ENCODE assay signal across 1 cellular context in the genomic region with DNA sequence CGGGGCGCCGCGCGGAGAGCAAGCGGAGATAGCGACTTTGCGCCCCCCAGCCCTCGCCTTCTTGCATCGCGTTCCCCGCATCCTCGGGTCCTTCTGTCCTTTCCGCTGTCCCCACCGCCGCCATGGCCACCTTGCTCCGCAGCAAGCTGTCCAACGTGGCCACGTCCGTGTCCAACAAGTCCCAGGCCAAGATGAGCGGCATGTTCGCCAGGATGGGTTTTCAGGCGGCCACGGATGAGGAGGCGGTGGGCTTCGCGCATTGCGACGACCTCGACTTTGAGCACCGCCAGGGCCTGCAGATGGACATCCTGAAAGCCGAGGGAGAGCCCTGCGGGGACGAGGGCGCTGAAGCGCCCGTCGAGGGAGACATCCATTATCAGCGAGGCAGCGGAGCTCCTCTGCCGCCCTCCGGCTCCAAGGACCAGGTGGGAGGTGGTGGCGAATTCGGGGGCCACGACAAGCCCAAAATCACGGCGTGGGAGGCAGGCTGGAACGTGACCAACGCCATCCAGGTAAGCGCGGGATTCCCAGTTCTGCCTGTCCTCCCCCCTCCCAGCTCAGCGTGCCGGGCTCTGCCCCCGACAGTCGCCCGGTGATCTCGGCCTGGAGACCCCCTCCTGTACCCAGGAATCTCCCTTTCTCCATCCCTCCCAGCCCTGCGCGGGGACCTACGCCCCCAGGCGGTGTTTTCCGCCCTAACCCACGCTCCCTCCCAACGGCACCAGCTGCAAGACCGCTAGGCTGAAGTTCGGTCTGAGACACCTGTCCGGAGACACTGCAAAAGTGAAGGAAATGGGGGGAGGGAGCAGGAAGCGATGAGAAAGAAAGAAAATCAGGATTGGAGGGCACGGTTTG.
TF ChIP-seq lines count a peak whose summit lies in the region.

No MANE protein-coding gene starts in this region.

TF ChIP-seq in WTC11, 78 proteins besides CTCF, POLR2A, EP300 and RAD21 (continued from another document):
- TF ChIP-seq, protein P1, sequence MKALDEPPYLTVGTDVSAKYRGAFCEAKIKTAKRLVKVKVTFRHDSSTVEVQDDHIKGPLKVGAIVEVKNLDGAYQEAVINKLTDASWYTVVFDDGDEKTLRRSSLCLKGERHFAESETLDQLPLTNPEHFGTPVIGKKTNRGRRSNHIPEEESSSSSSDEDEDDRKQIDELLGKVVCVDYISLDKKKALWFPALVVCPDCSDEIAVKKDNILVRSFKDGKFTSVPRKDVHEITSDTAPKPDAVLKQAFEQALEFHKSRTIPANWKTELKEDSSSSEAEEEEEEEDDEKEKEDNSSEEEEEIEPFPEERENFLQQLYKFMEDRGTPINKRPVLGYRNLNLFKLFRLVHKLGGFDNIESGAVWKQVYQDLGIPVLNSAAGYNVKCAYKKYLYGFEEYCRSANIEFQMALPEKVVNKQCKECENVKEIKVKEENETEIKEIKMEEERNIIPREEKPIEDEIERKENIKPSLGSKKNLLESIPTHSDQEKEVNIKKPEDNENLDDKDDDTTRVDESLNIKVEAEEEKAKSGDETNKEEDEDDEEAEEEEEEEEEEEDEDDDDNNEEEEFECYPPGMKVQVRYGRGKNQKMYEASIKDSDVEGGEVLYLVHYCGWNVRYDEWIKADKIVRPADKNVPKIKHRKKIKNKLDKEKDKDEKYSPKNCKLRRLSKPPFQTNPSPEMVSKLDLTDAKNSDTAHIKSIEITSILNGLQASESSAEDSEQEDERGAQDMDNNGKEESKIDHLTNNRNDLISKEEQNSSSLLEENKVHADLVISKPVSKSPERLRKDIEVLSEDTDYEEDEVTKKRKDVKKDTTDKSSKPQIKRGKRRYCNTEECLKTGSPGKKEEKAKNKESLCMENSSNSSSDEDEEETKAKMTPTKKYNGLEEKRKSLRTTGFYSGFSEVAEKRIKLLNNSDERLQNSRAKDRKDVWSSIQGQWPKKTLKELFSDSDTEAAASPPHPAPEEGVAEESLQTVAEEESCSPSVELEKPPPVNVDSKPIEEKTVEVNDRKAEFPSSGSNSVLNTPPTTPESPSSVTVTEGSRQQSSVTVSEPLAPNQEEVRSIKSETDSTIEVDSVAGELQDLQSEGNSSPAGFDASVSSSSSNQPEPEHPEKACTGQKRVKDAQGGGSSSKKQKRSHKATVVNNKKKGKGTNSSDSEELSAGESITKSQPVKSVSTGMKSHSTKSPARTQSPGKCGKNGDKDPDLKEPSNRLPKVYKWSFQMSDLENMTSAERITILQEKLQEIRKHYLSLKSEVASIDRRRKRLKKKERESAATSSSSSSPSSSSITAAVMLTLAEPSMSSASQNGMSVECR (CRISPR knock-in tag; IDR thresholded peaks at IDR 0.05; ENCODE audit: borderline replicate concordance), result 0 out of 2 replicates have a peak, but pooled peaks have one; percentile 18
- TF ChIP-seq CBFB (CRISPR knock-in tag; IDR thresholded peaks at IDR 0.05; ENCODE audit: low read depth), result no peak
- 0 out of 2 replicates have a peak, but pooled peaks have one; percentile 21 for TF ChIP-seq CREB1 (CRISPR knock-in tag; IDR thresholded peaks at IDR 0.05)
- no peak for TF ChIP-seq NFYB (CRISPR knock-in tag; conservative IDR thresholded peaks at IDR 0.05; ENCODE audit: low read depth)
- no peak for TF ChIP-seq ESRRA (CRISPR knock-in tag; IDR thresholded peaks at IDR 0.05; ENCODE audit: borderline replicate concordance)
- TF ChIP-seq TCF7 (CRISPR knock-in tag; IDR thresholded peaks at IDR 0.05; ENCODE audit: low read depth), result no peak
- TF ChIP-seq, protein P2, sequence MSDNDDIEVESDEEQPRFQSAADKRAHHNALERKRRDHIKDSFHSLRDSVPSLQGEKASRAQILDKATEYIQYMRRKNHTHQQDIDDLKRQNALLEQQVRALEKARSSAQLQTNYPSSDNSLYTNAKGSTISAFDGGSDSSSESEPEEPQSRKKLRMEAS (CRISPR knock-in tag; IDR thresholded peaks at IDR 0.05), result 0 out of 2 replicates have a peak, but pooled peaks have one; percentile 47
- 0 out of 2 replicates have a peak, but pooled peaks have one; percentile 28 for TF ChIP-seq TEAD1 (CRISPR knock-in tag; IDR thresholded peaks at IDR 0.05)
- TF ChIP-seq ZNF263 (CRISPR knock-in tag; IDR thresholded peaks at IDR 0.05; ENCODE audit: low read depth), result no peak
- TF ChIP-seq SOX15 (CRISPR knock-in tag; IDR thresholded peaks at IDR 0.05), result no peak
- TF ChIP-seq ZNF219 (CRISPR knock-in tag; IDR thresholded peaks at IDR 0.05; ENCODE audit: borderline replicate concordance), result no peak
- TF ChIP-seq RELA (CRISPR knock-in tag; IDR thresholded peaks at IDR 0.05; ENCODE audit: borderline replicate concordance), result no peak
- TF ChIP-seq, protein P3, sequence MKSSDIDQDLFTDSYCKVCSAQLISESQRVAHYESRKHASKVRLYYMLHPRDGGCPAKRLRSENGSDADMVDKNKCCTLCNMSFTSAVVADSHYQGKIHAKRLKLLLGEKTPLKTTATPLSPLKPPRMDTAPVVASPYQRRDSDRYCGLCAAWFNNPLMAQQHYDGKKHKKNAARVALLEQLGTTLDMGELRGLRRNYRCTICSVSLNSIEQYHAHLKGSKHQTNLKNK (CRISPR knock-in tag; IDR thresholded peaks at IDR 0.05), result no peak
